17 cellular contexts compared by ENCODE assay signal in the genomic region with DNA sequence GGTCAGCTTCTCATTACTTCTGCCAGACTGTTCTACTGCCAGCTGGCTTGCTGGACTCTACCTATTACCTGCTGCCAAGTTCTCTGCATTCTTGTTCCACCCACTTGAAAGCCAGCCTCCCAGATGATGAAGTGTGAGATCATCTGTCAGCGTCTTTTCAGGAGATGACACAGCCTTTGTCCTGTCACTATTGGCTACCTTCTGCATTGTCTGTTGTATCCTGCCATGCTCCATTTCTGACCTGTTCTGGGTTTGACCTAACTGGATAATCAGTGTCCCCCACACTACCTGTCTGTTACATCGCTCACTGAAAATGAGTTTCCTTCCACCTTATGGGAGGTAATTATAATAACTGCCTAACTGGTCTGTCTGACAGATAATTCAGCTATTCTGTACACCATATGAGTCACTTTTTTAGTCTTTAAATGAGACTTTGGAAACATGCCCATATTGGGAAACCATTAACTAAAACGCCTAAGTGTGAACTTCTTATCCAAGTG.
DNase-seq lines count a peak whose midpoint lies in the region; ATAC-seq and TF ChIP-seq lines count a peak whose summit lies in the region.
"Had no signal": no experiment of that assay in that cellular context is flagged by ENCODE, and none has a peak within 500 bp of the region (broad histone marks: within the 10 kb centered on the region; RNA-seq: fewer than 3 reads in every experiment).

No MANE protein-coding gene starts in this region.

- peak; percentile 54 for ATAC-seq in Right ventricle myocardium inferior
- ATAC-seq: activated T-helper 17 cell treated with anti-CD3 and anti-CD28 coated beads, Interleukin-2, amount 50 U/mL, for 72 hours; SK-N-SH treated with all-trans-retinoic acid at 6 μM for 48 hours had no signal

- intact Hi-C loops in Right ventricle myocardium inferior (cut with DNase I) (no loop called here), cardiac septum (cut with DNase I) (no loop called here)

- H4K20me1 ChIP-seq in smooth muscle cell (ENCODE audit: low read depth): no peaks in the 10 kb centered on the region

- TF ChIP-seq CTCF in epithelial cell of esophagus (IDR thresholded peaks at IDR 0.05; ENCODE audit: insufficient read depth, low read depth, low read length, missing control alignments) (no peak), smooth muscle cell (IDR thresholded peaks at IDR 0.05; ENCODE audit: borderline replicate concordance, insufficient read depth, poor library complexity, severe bottlenecking) (no peak)

- WGBS in smooth muscle cell (ENCODE audit: low lambda C conversion rate): 47% methylated on average over 3 of the region's 3 CpGs

- H3F3A ChIP-seq in smooth muscle cell (ENCODE audit: low read depth): no peaks in the 10 kb centered on the region

- H3K36me3 ChIP-seq in smooth muscle cell (ENCODE audit: low read depth): no peaks in the 10 kb centered on the region

- DNase-seq in Right ventricle myocardium inferior (ENCODE audit: missing footprints): no peak
- DNase-seq in cardiac septum (ENCODE audit: low spot score): no peak
- DNase-seq in NCI-H2196 (lab: John Stamatoyannopoulos, UW; ENCODE audit: unreplicated experiment): peak; percentile 67
- peak; percentile 94 for DNase-seq in epithelial cell of esophagus (ENCODE audit: low read depth)
- DNase-seq in smooth muscle cell (lab: John Stamatoyannopoulos, UW; ENCODE audit: unreplicated experiment): no peak
- DNase-seq in retina: no peak
- DNase-seq in Kasumi-1 (lab: John Stamatoyannopoulos, UW): no peak
- no peak for DNase-seq in NCI-H526 treated with DMSO at 0.1 percent for 48 hours (lab: John Stamatoyannopoulos, UW)
- DNase-seq: activated CD4-positive, alpha-beta memory T cell treated with anti-CD3 and anti-CD28 coated beads for 36 hours; amniotic stem cell; cortex of kidney; MM.1S; NCI-H2107; NK-92 treated with Interleukin-12 subunit alpha and Interleukin-12 subunit beta, amount 100 ng/mL, for 24 hours; stimulated activated CD4-positive, alpha-beta T cell treated with anti-CD3 and anti-CD28 coated beads, Interleukin-1b, Interleukin-23, amount 100 ng/mL, for 48 hours had no signal

- H3K4me1 ChIP-seq in smooth muscle cell (ENCODE audit: low read depth): no peaks in the 10 kb centered on the region

- H2AFZ ChIP-seq in smooth muscle cell (ENCODE audit: low read depth): peak overlapping the region; percentile 58

- H3K27me3 ChIP-seq in smooth muscle cell (ENCODE audit: low read depth): no peaks in the 10 kb centered on the region

- H3K4me3 ChIP-seq in epithelial cell of esophagus (ENCODE audit: low read length) (peak overlapping the region; percentile 29), smooth muscle cell (no peak overlapping the region)

- no peaks in the 10 kb centered on the region for H3K9me3 ChIP-seq in smooth muscle cell (replicated peaks; ENCODE audit: low read depth)

- H3K27ac ChIP-seq in smooth muscle cell (ENCODE audit: low read depth): peak overlapping the region; percentile 84

- peak overlapping the region; percentile 66 for H3K4me2 ChIP-seq in smooth muscle cell

- H3K79me2 ChIP-seq in smooth muscle cell (ENCODE audit: low read depth): no peaks in the 10 kb centered on the region

- H3K9ac ChIP-seq in smooth muscle cell (ENCODE audit: low read depth): peak overlapping the region; percentile 27

Comparison
In these comparisons a context has a peak if more than half of its experiments do, and no peak if none do; other contexts are left out.
1. DNase-seq: peak in NCI-H2196 (single experiment) and epithelial cell of esophagus (single experiment); none in Right ventricle myocardium inferior (single experiment), cardiac septum (single experiment), smooth muscle cell (single experiment), retina (single experiment), Kasumi-1 (0 of 2) and NCI-H526 treated with DMSO at 0.1 percent for 48 hours (single experiment).